11 cellular contexts compared by ENCODE assay signal in genomic region chr18:79424008-79424565, GRCh38. TPM values are rescaled to one million over a fixed set of nuclear protein-coding genes. Genes with fewer than 3 reads are reported as not detected.
DNase-seq lines count a peak whose midpoint lies in the region; ATAC-seq, FAIRE-seq and TF ChIP-seq lines count a peak whose summit lies in the region.
"Had no signal": no experiment of that assay in that cellular context is flagged by ENCODE, and none has a peak within 500 bp of the region (broad histone marks: within the 10 kb centered on the region; RNA-seq: fewer than 3 reads in every experiment).

No MANE protein-coding gene starts in this region.

- H3K36me3 Mint-ChIP-seq in activated naive CD4-positive, alpha-beta T cell treated with anti-CD3 and anti-CD28 coated beads, Interleukin-2, amount 50 U/mL, for 72 hours, result peaks cover 12 to 30% of the 10 kb centered on the region in 2 donors
- no peaks in the 10 kb centered on the region for H3K36me3 Mint-ChIP-seq in mesothelial cell of epicardium
- H3K36me3 Mint-ChIP-seq in activated CD8-positive, alpha-beta memory T cell treated with anti-CD3 and anti-CD28 coated beads, Interleukin-2, amount 10 ng/mL, durations not matched to agents 7 days and 5 days, result peaks cover 5% of the 10 kb centered on the region

- H4K91ac ChIP-seq in H1 (replicated peaks; ENCODE audit: insufficient read length, low read length), result no peak overlapping the region

- no peak overlapping the region for H3K14ac ChIP-seq in H1 (ENCODE audit: insufficient read length)

- no peaks in the 10 kb centered on the region for H3K27me3 Mint-ChIP-seq in mesothelial cell of epicardium (ENCODE audit: low read depth)
- no peaks in the 10 kb centered on the region for H3K27me3 Mint-ChIP-seq in activated CD8-positive, alpha-beta memory T cell treated with anti-CD3 and anti-CD28 coated beads, Interleukin-2, amount 10 ng/mL, durations not matched to agents 7 days and 5 days

- H2BK12ac ChIP-seq in H1 (ENCODE audit: low read depth, low read length), result no peak overlapping the region

- no peak overlapping the region for H3K27ac ChIP-seq in H1 (ENCODE audit: low read depth, low read length)
- no peak overlapping the region for H3K27ac ChIP-seq in upper lobe of left lung

- no peaks in the 10 kb centered on the region for H3K27me3 ChIP-seq in H1 (replicated peaks in 1 of 4; ENCODE audit: control insufficient read depth in 3 of 4, extremely low read depth in 1 of 4, insufficient read depth in 3 of 4, low read length in 3 of 4)
- no peaks in the 10 kb centered on the region for H3K27me3 ChIP-seq in upper lobe of left lung

- no peak overlapping the region for H4K5ac ChIP-seq in H1 (ENCODE audit: insufficient read length, low read depth, low read length)

- H3K23me2 ChIP-seq in H1 (ENCODE audit: low read depth, low read length), result no peaks in the 10 kb centered on the region; the same call in 1 of the 2 replicates

- H4K8ac ChIP-seq in H1 (ENCODE audit: extremely low read depth, insufficient read depth, low read length), result peak overlapping the region; percentile 17; the same call in 1 of the 2 replicates

- H3K9me3 ChIP-seq in H1 (ENCODE audit: insufficient read depth in 2 of 2, low read depth in 1 of 2, low read length in 1 of 2) (no peaks in the 10 kb centered on the region), upper lobe of left lung (no peaks in the 10 kb centered on the region)

- no peaks in the 10 kb centered on the region for H3K79me2 ChIP-seq in H1 (ENCODE audit: control insufficient read depth in 1 of 2, insufficient read depth in 2 of 2, low read length in 2 of 2)

- H3K56ac ChIP-seq in H1 (replicated peaks; ENCODE audit: insufficient read length, low read depth, low read length), result no peak overlapping the region

- no peaks in the 10 kb centered on the region; the same call in 1 of the 2 replicates for H3K79me1 ChIP-seq in H1 (ENCODE audit: low read depth, low read length)

- no peak overlapping the region for H2BK120ac ChIP-seq in H1 (replicated peaks; ENCODE audit: low read depth, low read length)

- TF ChIP-seq CTCF in H1 (IDR thresholded peaks at IDR 0.05; ENCODE audit: control extremely low read depth in 1 of 3, insufficient read depth in 1 of 3, low read depth in 1 of 3, low read length in 3 of 3) (no peak), mesothelial cell of epicardium (IDR thresholded peaks at IDR 0.05; ENCODE audit: unreplicated experiment) (no peak), upper lobe of left lung (IDR thresholded peaks at IDR 0.05) (no peak)

- no peaks in the 10 kb centered on the region for H3K9me3 Mint-ChIP-seq in activated naive CD4-positive, alpha-beta T cell treated with anti-CD3 and anti-CD28 coated beads, Interleukin-2, amount 50 U/mL, for 72 hours
- no peaks in the 10 kb centered on the region for H3K9me3 Mint-ChIP-seq in mesothelial cell of epicardium
- H3K9me3 Mint-ChIP-seq in activated CD8-positive, alpha-beta memory T cell treated with anti-CD3 and anti-CD28 coated beads, Interleukin-2, amount 10 ng/mL, durations not matched to agents 7 days and 5 days (ENCODE audit: low read depth), result no peaks in the 10 kb centered on the region

- intact Hi-C loops in posterior cingulate gyrus (cut with DNase I), result no loop called here

- no peak overlapping the region for H2BK15ac ChIP-seq in H1 (ENCODE audit: low read length)

- TF ChIP-seq EP300 in H1 (IDR thresholded peaks at IDR 0.05; ENCODE audit: borderline replicate concordance in 1 of 2, low read depth in 2 of 2, low read length in 2 of 2), result no peak
- no peak for TF ChIP-seq EP300 in upper lobe of left lung (IDR thresholded peaks at IDR 0.05)

- H3K4me2 ChIP-seq in H1 (ENCODE audit: insufficient read depth in 1 of 2, low read depth in 2 of 2, low read length in 2 of 2), result no peak overlapping the region

- no peak overlapping the region for H3K18ac ChIP-seq in H1 (ENCODE audit: extremely low read depth, low read length)

- H3K4me1 Mint-ChIP-seq in mesothelial cell of epicardium, result peaks cover 11% of the 10 kb centered on the region
- H3K4me1 Mint-ChIP-seq in activated CD8-positive, alpha-beta memory T cell treated with anti-CD3 and anti-CD28 coated beads, Interleukin-2, amount 10 ng/mL, durations not matched to agents 7 days and 5 days, result peaks cover 11% of the 10 kb centered on the region

- no peak overlapping the region for H2AK5ac ChIP-seq in H1 (ENCODE audit: low read depth, low read length)

- H2BK20ac ChIP-seq in H1 (ENCODE audit: low read length), result no peak overlapping the region

- no peak overlapping the region for H3K4me3 Mint-ChIP-seq in mesothelial cell of epicardium
- no peak overlapping the region for H3K4me3 Mint-ChIP-seq in activated CD8-positive, alpha-beta memory T cell treated with anti-CD3 and anti-CD28 coated beads, Interleukin-2, amount 10 ng/mL, durations not matched to agents 7 days and 5 days

- H4K20me1 ChIP-seq in H1 (replicated peaks in 1 of 2; ENCODE audit: control insufficient read depth in 1 of 2, insufficient read depth in 2 of 2, low read length in 2 of 2), result no peaks in the 10 kb centered on the region

- no peak overlapping the region for H3K23ac ChIP-seq in H1 (ENCODE audit: insufficient read length)

- DNase-seq in activated naive CD4-positive, alpha-beta T cell treated with anti-CD3 and anti-CD28 coated beads, Interleukin-2, amount 50 U/mL, for 72 hours (ENCODE audit: low spot score in 2 of 2), result no peak
- no peak for DNase-seq in activated naive CD4-positive, alpha-beta T cell (lab: John Stamatoyannopoulos, UW)
- no peak for DNase-seq in H1 (ENCODE audit: low read depth in 1 of 2, low spot score in 2 of 2)
- no peak for DNase-seq in mesothelial cell of epicardium (ENCODE audit: low spot score in 2 of 2, unreplicated experiment in 2 of 2)
- peak in 1 of 2 donors; percentile 85 for DNase-seq in upper lobe of left lung
- no peak for DNase-seq in posterior cingulate gyrus
- no peak for DNase-seq in activated CD8-positive, alpha-beta memory T cell treated with anti-CD3 and anti-CD28 coated beads, Interleukin-2, amount 10 ng/mL, durations not matched to agents 7 days and 5 days
- DNase-seq: activated T-cell treated with anti-CD3 and anti-CD28 coated beads, Interleukin-2, amount 50 U/mL, for 48 hours; NCI-H2107; nucleus accumbens had no signal

- no peak overlapping the region for H3K4me3 ChIP-seq in H1 (ENCODE audit: extremely low read depth in 1 of 4, insufficient read depth in 2 of 4, low read depth in 3 of 4, low read length in 4 of 4)
- no peak overlapping the region for H3K4me3 ChIP-seq in upper lobe of left lung

- no peak overlapping the region for H2AFZ ChIP-seq in H1 (ENCODE audit: low read length)

- POLR2A ChIA-PET in H1 (lab: Charles Lee; ENCODE audit: partially characterized antibody), result no interaction called here

- H3K4ac ChIP-seq in H1 (replicated peaks; ENCODE audit: insufficient read length, low read depth, low read length), result no peak overlapping the region

- CTCF ChIA-PET in H1 (lab: Charles Lee; ENCODE audit: partially characterized antibody), result no interaction called here
- CTCF ChIA-PET in activated CD8-positive, alpha-beta memory T cell treated with anti-CD3 and anti-CD28 coated beads, Interleukin-2, amount 10 ng/mL, durations not matched to agents 7 days and 5 days (lab: Charles Lee), result no interaction called here

- ATAC-seq in activated naive CD4-positive, alpha-beta T cell treated with anti-CD3 and anti-CD28 coated beads, Interleukin-2, amount 50 U/mL, for 72 hours, result no peak
- ATAC-seq in upper lobe of left lung (ENCODE audit: low FRiP score in 2 of 2) (peak; percentile 19 to 74), GM19324 (IDR thresholded peaks at IDR 0.05; ENCODE audit: low FRiP score, unreplicated experiment) (no peak)
- ATAC-seq in activated CD8-positive, alpha-beta memory T cell treated with anti-CD3 and anti-CD28 coated beads, Interleukin-2, amount 10 ng/mL, durations not matched to agents 7 days and 5 days, result no peak

- FAIRE-seq in H1 (lab: Jason Lieb, UNC), result no peak

- TF ChIP-seq RAD21 in H1 (IDR thresholded peaks at IDR 0.05 in 1 of 2, conservative IDR thresholded peaks at IDR 0.05 in 1 of 2; ENCODE audit: low read depth in 2 of 2, low read length in 2 of 2), result no peak

- no peak overlapping the region for H3K9ac ChIP-seq in H1 (replicated peaks in 1 of 4; ENCODE audit: extremely low read depth in 1 of 4, low read depth in 3 of 4, low read length in 3 of 4)

- H3K4me1 ChIP-seq in H1 (replicated peaks in 1 of 4; ENCODE audit: control insufficient read depth in 3 of 4, insufficient read depth in 4 of 4, low read length in 3 of 4) (no peaks in the 10 kb centered on the region; a peak in 1 of 7 replicates), upper lobe of left lung (no peaks in the 10 kb centered on the region)

- TF ChIP-seq POLR2A in H1 (IDR thresholded peaks at IDR 0.05; ENCODE audit: control extremely low read depth in 1 of 2, low read depth in 2 of 2, low read length in 2 of 2) (no peak), upper lobe of left lung (IDR thresholded peaks at IDR 0.05) (no peak)

- H3K36me3 ChIP-seq in H1 (ENCODE audit: control insufficient read depth in 2 of 4, insufficient read depth in 4 of 4, low read length in 3 of 4) (no peaks in the 10 kb centered on the region; a peak in 1 of 8 replicates), upper lobe of left lung (peaks cover 0 to 31% (median 7%) of the 10 kb centered on the region in 4 donors)

- peak overlapping the region; percentile 84 to 85 for H3K27ac Mint-ChIP-seq in activated naive CD4-positive, alpha-beta T cell treated with anti-CD3 and anti-CD28 coated beads, Interleukin-2, amount 50 U/mL, for 72 hours
- H3K27ac Mint-ChIP-seq in mesothelial cell of epicardium, result peak overlapping the region; percentile 40
- H3K27ac Mint-ChIP-seq in activated CD8-positive, alpha-beta memory T cell treated with anti-CD3 and anti-CD28 coated beads, Interleukin-2, amount 10 ng/mL, durations not matched to agents 7 days and 5 days, result no peak overlapping the region

- no peak overlapping the region for H2BK5ac ChIP-seq in H1 (ENCODE audit: low read depth, low read length)

- WGBS in H1 (ENCODE audit: extremely low coverage in 1 of 2, insufficient coverage in 1 of 2, insufficient read length in 1 of 2, insufficient replicate concordance in 2 of 2, low coverage in 1 of 2, low lambda C conversion rate in 2 of 2, missing lambda C conversion rate in 1 of 2), 2 experiments, result 97% methylated on average over 29 of the region's 30 CpGs; no CpG with 5 or more reads in 1 of the 2 experiments
- WGBS in upper lobe of left lung, 2 donors, result 83 to 86% methylated on average over 15 to 30 of the region's 30 CpGs

RNA-seq across cellular contexts. Expression of gene NFATC1, which starts 28.4 kb away (rescaled TPM):
- 10 to 100 TPM; 89.4 to 94.8 TPM for total RNA-seq in activated naive CD4-positive, alpha-beta T cell treated with anti-CD3 and anti-CD28 coated beads, Interleukin-2, amount 50 U/mL, for 72 hours
- total RNA-seq in H1 (2021; fragmentation: NEBNext Ultra II Directional; extraction: Animal tissue kit (Norgen Biotek cat#: 25700)), result 6.6 and 6.8 TPM in 2 replicates
- 2.0 and 3.2 TPM in 2 replicates for polyA plus RNA-seq in H1 (2011; rRNA removed)
- polyA plus RNA-seq in H1 (2011; cell fraction: cytosol; rRNA removed), result 1.4 TPM
- 4.2 TPM for polyA plus RNA-seq in H1 (2011; cell fraction: nucleus; rRNA removed)
- 4.8 to 6.0 TPM (median 5.5 TPM) in 4 replicates for polyA plus RNA-seq in H1 (2012, experiment 1 of 2)
- polyA plus RNA-seq in H1 (2012, experiment 2 of 2), result 4.5 TPM
- 3.5 TPM for polyA plus RNA-seq in H1 (2013, experiment 1 of 2)
- 3.6 TPM for polyA plus RNA-seq in H1 (2013, experiment 2 of 2)
- polyA minus RNA-seq in H1 (2011; rRNA and poly(A)+ RNA removed), result 2.4 and 2.8 TPM in 2 replicates
- 7.3 TPM for polyA minus RNA-seq in H1 (2011; cell fraction: cytosol; rRNA and poly(A)+ RNA removed)
- 8.7 TPM for polyA minus RNA-seq in H1 (2011; cell fraction: nucleus; rRNA and poly(A)+ RNA removed)
- 13.4 to 17.5 TPM (median 13.4 TPM) in 3 replicates for total RNA-seq in mesothelial cell of epicardium
- 10 to 100 TPM; 13.6 to 39.5 (median 20.3) TPM for total RNA-seq in upper lobe of left lung
- 10 to 100 TPM; 25.7 to 27.8 TPM for total RNA-seq in activated CD8-positive, alpha-beta memory T cell treated with anti-CD3 and anti-CD28 coated beads, Interleukin-2, amount 10 ng/mL, durations not matched to agents 7 days and 5 days

Comparison
In these comparisons a context has a peak if more than half of its experiments do, and no peak if none do; other contexts are left out.
1. ATAC-seq: peak in upper lobe of left lung (2 of 2); none in activated naive CD4-positive, alpha-beta T cell treated with anti-CD3 and anti-CD28 coated beads, Interleukin-2, amount 50 U/mL, for 72 hours (0 of 2), GM19324 (single experiment) and activated CD8-positive, alpha-beta memory T cell treated with anti-CD3 and anti-CD28 coated beads, Interleukin-2, amount 10 ng/mL, durations not matched to agents 7 days and 5 days (single experiment).